22 cellular contexts compared by ENCODE assay signal in genomic region chr11:17897495-17897894, GRCh38.
"Had no signal": no experiment of that assay in that cellular context is flagged by ENCODE, and none has a peak within 500 bp of the region (broad histone marks: within the 10 kb centered on the region; RNA-seq: fewer than 3 reads in every experiment).

No MANE protein-coding gene starts in this region.

- H2AFZ ChIP-seq: hepatocyte had no signal

- H3K36me3 ChIP-seq: colonic mucosa, esophagus squamous epithelium, gastrocnemius medialis, left lung, lower lobe of right lung had no signal

- H3K4me2 ChIP-seq: hepatocyte had no signal

- H3K27ac ChIP-seq: colonic mucosa, epithelial cell of prostate, esophagus squamous epithelium, gastrocnemius medialis, heart left ventricle, hepatocyte, left lung, lower lobe of right lung had no signal

- DNase-seq: colonic mucosa; cortex of kidney; effector CD8-positive, alpha-beta T cell; effector memory CD8-positive, alpha-beta T cell; endodermal cell; erythroblast; esophagus squamous epithelium; foreskin fibroblast; foreskin melanocyte; gastrocnemius medialis; heart left ventricle; hypothalamus; left cardiac atrium; left lung; left ventricle myocardium superior; lower lobe of right lung; mesenchymal stem cell; mucosa of descending colon; naive B cell; naive thymus-derived CD8-positive, alpha-beta T cell had no signal

- H3K4me1 ChIP-seq: colonic mucosa, gastrocnemius medialis, left lung, lower lobe of right lung had no signal

- H3K27me3 ChIP-seq: colonic mucosa, esophagus squamous epithelium, gastrocnemius medialis, heart left ventricle, hepatocyte, left lung had no signal

- H3K79me2 ChIP-seq: hepatocyte had no signal

- H3K9me3 ChIP-seq: colonic mucosa, esophagus squamous epithelium, gastrocnemius medialis, heart left ventricle, left lung, lower lobe of right lung, mucosa of descending colon had no signal

- H3K4me3 ChIP-seq: colonic mucosa, esophagus squamous epithelium, gastrocnemius medialis, heart left ventricle, hepatocyte, left lung, lower lobe of right lung, mucosa of descending colon had no signal
